1 cellular context compared by ENCODE assay signal in genomic region chr3:128051459-128051836, GRCh38.
TF ChIP-seq lines count a peak whose summit lies in the region.

No MANE protein-coding gene starts in this region.

TF ChIP-seq in HEK293, 187 proteins besides CTCF, POLR2A, EP300 and RAD21 (continued from another document and continues in another):
- TF ChIP-seq ZFP41 (tag by site-specific recombination; IDR thresholded peaks at IDR 0.05; ENCODE audit: borderline replicate concordance), result no peak
- no peak for TF ChIP-seq ZNF426 (tag by site-specific recombination; IDR thresholded peaks at IDR 0.05)
- TF ChIP-seq ZNF404 (tag by site-specific recombination; IDR thresholded peaks at IDR 0.05), result no peak
- peak; percentile 27; the same call in 1 of the 2 replicates for TF ChIP-seq YY2 (tag by site-specific recombination; IDR thresholded peaks at IDR 0.05)
- no peak for TF ChIP-seq ZNF449 (tag by site-specific recombination; IDR thresholded peaks at IDR 0.05)
- TF ChIP-seq GLI4 (tag by site-specific recombination; IDR thresholded peaks at IDR 0.05), result no peak
- TF ChIP-seq ZNF266 (tag by site-specific recombination; IDR thresholded peaks at IDR 0.05; ENCODE audit: low read depth), result no peak
- no peak for TF ChIP-seq KLF10 (tag by site-specific recombination; IDR thresholded peaks at IDR 0.05)
- no peak for TF ChIP-seq ZNF837 (tag by site-specific recombination; IDR thresholded peaks at IDR 0.05)
- no peak for TF ChIP-seq ZNF585B (tag by site-specific recombination; IDR thresholded peaks at IDR 0.05)
- peak; percentile 93 for TF ChIP-seq ZNF76 (tag by site-specific recombination; IDR thresholded peaks at IDR 0.05; ENCODE audit: borderline replicate concordance, low read depth)
- no peak for TF ChIP-seq HOXA7 (CRISPR knock-in tag; IDR thresholded peaks at IDR 0.05; ENCODE audit: borderline replicate concordance)
- TF ChIP-seq PATZ1 (tag by site-specific recombination; IDR thresholded peaks at IDR 0.05), result peak; percentile 91
- peak; percentile 79 for TF ChIP-seq ZBTB21 (tag by site-specific recombination; IDR thresholded peaks at IDR 0.05)
- TF ChIP-seq ZNF707 (tag by site-specific recombination; IDR thresholded peaks at IDR 0.05), result no peak
- peak; percentile 17; the same call in 1 of the 2 replicates for TF ChIP-seq KLF17 (tag by site-specific recombination; IDR thresholded peaks at IDR 0.05)
- no peak for TF ChIP-seq OSR2 (tag by site-specific recombination; IDR thresholded peaks at IDR 0.05)
- no peak for TF ChIP-seq SCRT2 (tag by site-specific recombination; IDR thresholded peaks at IDR 0.05)
- TF ChIP-seq ZNF391 (tag by site-specific recombination; IDR thresholded peaks at IDR 0.05; ENCODE audit: borderline replicate concordance, low read depth), result no peak
- TF ChIP-seq ZNF580 (tag by site-specific recombination; IDR thresholded peaks at IDR 0.05), result no peak
- peak; percentile 78 for TF ChIP-seq ZNF366 (tag by site-specific recombination; conservative IDR thresholded peaks at IDR 0.05)
- peak; percentile 62; the same call in 1 of the 2 replicates for TF ChIP-seq ZNF600 (tag by site-specific recombination; IDR thresholded peaks at IDR 0.05)
- no peak for TF ChIP-seq ZNF133 (tag by site-specific recombination; IDR thresholded peaks at IDR 0.05)
- no peak for TF ChIP-seq ZNF473 (tag by site-specific recombination; IDR thresholded peaks at IDR 0.05)
- TF ChIP-seq ZNF777 (tag by site-specific recombination; IDR thresholded peaks at IDR 0.05; ENCODE audit: borderline replicate concordance), result no peak
- TF ChIP-seq ZNF645 (tag by site-specific recombination; IDR thresholded peaks at IDR 0.05), result no peak
- no peak for TF ChIP-seq OVOL3 (tag by site-specific recombination; IDR thresholded peaks at IDR 0.05)
- TF ChIP-seq ZNF664 (tag by site-specific recombination; IDR thresholded peaks at IDR 0.05), result no peak
- TF ChIP-seq MYNN (tag by site-specific recombination; IDR thresholded peaks at IDR 0.05; ENCODE audit: borderline replicate concordance), result no peak
- TF ChIP-seq REST (tag by site-specific recombination; IDR thresholded peaks at IDR 0.05), result no peak
- TF ChIP-seq SP2 (tag by site-specific recombination; IDR thresholded peaks at IDR 0.05), result no peak
- no peak for TF ChIP-seq ZBTB10 (tag by site-specific recombination; IDR thresholded peaks at IDR 0.05)
- no peak for TF ChIP-seq ZBTB1 (tag by site-specific recombination; IDR thresholded peaks at IDR 0.05)
- no peak for TF ChIP-seq ZNF639 (tag by site-specific recombination; IDR thresholded peaks at IDR 0.05)
- no peak for TF ChIP-seq ZNF10 (tag by site-specific recombination; IDR thresholded peaks at IDR 0.05)
- TF ChIP-seq KLF9 (tag by site-specific recombination; IDR thresholded peaks at IDR 0.05; ENCODE audit: low read depth), result no peak
- TF ChIP-seq REPIN1 (tag by site-specific recombination; IDR thresholded peaks at IDR 0.05; ENCODE audit: low read depth), result no peak
- no peak for TF ChIP-seq ZBTB26 (tag by site-specific recombination; optimal IDR thresholded peaks at IDR 0.05)
- no peak for TF ChIP-seq TSHZ1 (tag by site-specific recombination; IDR thresholded peaks at IDR 0.05; ENCODE audit: borderline replicate concordance)
- TF ChIP-seq ZNF792 (tag by site-specific recombination; IDR thresholded peaks at IDR 0.05), result no peak
- TF ChIP-seq ZNF555 (tag by site-specific recombination; conservative IDR thresholded peaks at IDR 0.05), result no peak
- TF ChIP-seq ZNF248 (tag by site-specific recombination; IDR thresholded peaks at IDR 0.05), result no peak
- no peak for TF ChIP-seq ZNF510 (tag by site-specific recombination; IDR thresholded peaks at IDR 0.05; ENCODE audit: insufficient replicate concordance)
- TF ChIP-seq TRIM28 (IDR thresholded peaks at IDR 0.05; ENCODE audit: borderline replicate concordance, low read length), result no peak
